Comparison of ENCODE assay signal across 7 cellular contexts in genomic region chr12:13391375-13391774, GRCh38.
A peak's percentile ranks its signal among the peaks of the same experiment; 100 is the strongest.
DNase-seq lines count a peak whose midpoint lies in the region; ATAC-seq and TF ChIP-seq lines count a peak whose summit lies in the region.
"Not testable (repeated sequence)": the region's sequence is repeated elsewhere in the genome, so short reads cannot be mapped to it uniquely, and the experiment has no call there.

No MANE protein-coding gene starts in this region.

- TF ChIP-seq POLR2A in stomach (IDR thresholded peaks at IDR 0.05); thyroid gland (IDR thresholded peaks at IDR 0.05): not testable (repeated sequence)

- ATAC-seq in WTC11: not testable (repeated sequence)

- not testable (repeated sequence) for H3K36me3 ChIP-seq in PC-9 (ENCODE audit: low read depth); stomach; thyroid gland

- H3K4me1 ChIP-seq in PC-9 (replicated peaks; ENCODE audit: insufficient read depth): peaks cover 48% of the 10 kb centered on the region
- peaks cover 7 to 21% (median 14%) of the 10 kb centered on the region in 4 donors for H3K4me1 ChIP-seq in stomach
- H3K4me1 ChIP-seq in thyroid gland: peaks cover 4 to 14% of the 10 kb centered on the region in 2 donors

- CTCF ChIA-PET in Calu3 (lab: Charles Lee); PC-9 (lab: Charles Lee); WTC11 (lab: Charles Lee): not testable (repeated sequence)

- peaks cover 38% of the 10 kb centered on the region for H3F3A ChIP-seq in PC-9 (ENCODE audit: insufficient read depth, low read depth)

- H3K27ac Mint-ChIP-seq in Calu3 (ENCODE audit: unreplicated experiment) (peak overlapping the region; percentile 95), chondrocyte (ENCODE audit: unreplicated experiment) (peak overlapping the region; percentile 27), mesothelial cell of epicardium (peak overlapping the region; percentile 90)
- H3K27ac Mint-ChIP-seq in WTC11: not testable (repeated sequence)

- H3K9me2 ChIP-seq in PC-9 (ENCODE audit: insufficient read depth): not testable (repeated sequence)

- peak overlapping the region; percentile 84 for H3K27ac ChIP-seq in PC-9
- peak overlapping the region; percentile 70 to 84 (median 78) for H3K27ac ChIP-seq in stomach
- H3K27ac ChIP-seq in thyroid gland: peak overlapping the region in 2 of 3 donors; percentile 4 to 66

- peak overlapping the region; percentile 56 for H3K4me2 ChIP-seq in PC-9

- H3K4me3 Mint-ChIP-seq in Calu3 (ENCODE audit: low read depth, unreplicated experiment): peak overlapping the region; percentile 24
- not testable (repeated sequence) for H3K4me3 Mint-ChIP-seq in WTC11; chondrocyte (ENCODE audit: unreplicated experiment); mesothelial cell of epicardium

- H2AFZ ChIP-seq in PC-9: not testable (repeated sequence)

- not testable (repeated sequence) for H3K9me3 Mint-ChIP-seq in Calu3 (ENCODE audit: low read depth, unreplicated experiment); WTC11; chondrocyte (ENCODE audit: low read depth); mesothelial cell of epicardium

- H3K9me3 ChIP-seq in PC-9 (ENCODE audit: insufficient read depth, low read depth); stomach; thyroid gland: not testable (repeated sequence)

- not testable (repeated sequence) for H3K79me2 ChIP-seq in PC-9 (ENCODE audit: low read depth)

- POLR2A ChIA-PET in PC-9 (lab: Charles Lee; ENCODE audit: unreplicated experiment); WTC11 (lab: Charles Lee): not testable (repeated sequence)

- not testable (repeated sequence) for H3K27me3 Mint-ChIP-seq in Calu3 (ENCODE audit: unreplicated experiment); WTC11 (ENCODE audit: low read depth); chondrocyte (ENCODE audit: low read depth); mesothelial cell of epicardium (ENCODE audit: low read depth)

- not testable (repeated sequence) for H3K27me3 ChIP-seq in PC-9 (ENCODE audit: insufficient read depth, low read depth); stomach; thyroid gland

- H3K4me3 ChIP-seq in PC-9; stomach; thyroid gland (replicated peaks in 1 of 3): not testable (repeated sequence)

- TF ChIP-seq EP300 in stomach (IDR thresholded peaks at IDR 0.05): not testable (repeated sequence)

- not testable (repeated sequence) for H4K20me1 ChIP-seq in PC-9 (ENCODE audit: insufficient read depth)

- not testable (repeated sequence) for TF ChIP-seq CTCF in Calu3 (IDR thresholded peaks at IDR 0.05; ENCODE audit: unreplicated experiment); PC-9 (conservative IDR thresholded peaks at IDR 0.05); WTC11 (IDR thresholded peaks at IDR 0.05); chondrocyte (IDR thresholded peaks at IDR 0.05); mesothelial cell of epicardium (IDR thresholded peaks at IDR 0.05; ENCODE audit: unreplicated experiment); stomach (IDR thresholded peaks at IDR 0.05); thyroid gland (IDR thresholded peaks at IDR 0.05)

- intact Hi-C loops in Calu3 (cut with micrococcal nuclease; ENCODE audit: unreplicated experiment); PC-9 (cut with micrococcal nuclease; ENCODE audit: unreplicated experiment); stomach (cut with DNase I; ENCODE audit: low total_unique reads); thyroid gland (cut with DNase I): not testable (repeated sequence)

- not testable (repeated sequence) for H3K36me3 Mint-ChIP-seq in Calu3 (ENCODE audit: insufficient read depth, unreplicated experiment); WTC11; chondrocyte (ENCODE audit: low read depth); mesothelial cell of epicardium

- peaks cover 42% of the 10 kb centered on the region for H3K4me1 Mint-ChIP-seq in Calu3 (ENCODE audit: low read depth, unreplicated experiment)
- H3K4me1 Mint-ChIP-seq in WTC11: not testable (repeated sequence)
- H3K4me1 Mint-ChIP-seq in chondrocyte (ENCODE audit: low read depth): peaks cover 12% of the 10 kb centered on the region
- peaks cover 19% of the 10 kb centered on the region for H3K4me1 Mint-ChIP-seq in mesothelial cell of epicardium

- 73 to 81% (median 77%) methylated on average over 2 of the region's 2 CpGs for WGBS in stomach, 5 donors
- WGBS in thyroid gland, 2 donors: 94 to 95% methylated on average over 2 of the region's 2 CpGs

- DNase-seq in Calu3; PC-9; WTC11 (ENCODE audit: low spot score); chondrocyte (ENCODE audit: low spot score); mesothelial cell of epicardium (ENCODE audit: low spot score in 2 of 2, unreplicated experiment in 2 of 2); stomach; thyroid gland: not testable (repeated sequence)

- not testable (repeated sequence) for BruUV-seq in Calu3 (replicated peaks; lab: Mats Ljungman, UMichigan); PC-9 (replicated peaks; lab: Mats Ljungman, UMichigan)

TF ChIP-seq in WTC11, 78 proteins besides CTCF, POLR2A, EP300 and RAD21:
- peak; percentile 93 for TF ChIP-seq HMGA2 (CRISPR knock-in tag; IDR thresholded peaks at IDR 0.05)
TF ChIP-seq in WTC11: peak in this region for 1; not testable (repeated sequence) for 77.
